Comparison of ENCODE assay signal across 19 cellular contexts in genomic region chr22:37157516-37158289, GRCh38. TPM values are rescaled to one million over a fixed set of nuclear protein-coding genes. Genes with fewer than 3 reads are reported as not detected.
A peak's percentile ranks its signal among the peaks of the same experiment; 100 is the strongest.
DNase-seq lines count a peak whose midpoint lies in the region; TF ChIP-seq lines count a peak whose summit lies in the region.
"Had no signal": no experiment of that assay in that cellular context is flagged by ENCODE, and none has a peak within 500 bp of the region (broad histone marks: within the 10 kb centered on the region; RNA-seq: fewer than 3 reads in every experiment).

No MANE protein-coding gene starts in this region.

- peaks cover 18% of the 10 kb centered on the region for H3K27me3 ChIP-seq in osteoblast (ENCODE audit: insufficient read depth, low read length)

- H3K4me1 Mint-ChIP-seq in HFFc6 (ENCODE audit: low read depth), result peaks cover 21% of the 10 kb centered on the region
- H3K4me1 Mint-ChIP-seq: endodermal cell had no signal

- H3K9me3 ChIP-seq in osteoblast (ENCODE audit: low read depth, low read length), result no peaks in the 10 kb centered on the region

- DNase-seq in activated naive CD4-positive, alpha-beta T cell treated with Interleukin-2 at 50 U/mL for 16 hours, result peak; percentile 19
- no peak for DNase-seq in activated naive CD4-positive, alpha-beta T cell (lab: John Stamatoyannopoulos, UW)
- DNase-seq in HFFc6, result peak; percentile 22
- DNase-seq in amniotic epithelial cell (ENCODE audit: low read depth), result peak; percentile 61
- peak; percentile 84 for DNase-seq in osteoblast (ENCODE audit: insufficient read length, low spot score, missing footprints)
- DNase-seq in cerebellar nuclear complex (lab: John Stamatoyannopoulos, UW), result no peak
- DNase-seq in NAMALWA (ENCODE audit: low spot score), result no peak
- no peak for DNase-seq in erythroblast (lab: John Stamatoyannopoulos, UW)
- DNase-seq: activated CD8-positive, alpha-beta memory T cell treated with anti-CD3 and anti-CD28 coated beads, Interleukin-2, amount 10 ng/mL, durations not matched to agents 7 days and 5 days; activated naive CD4-positive, alpha-beta T cell treated with anti-CD3 and anti-CD28 coated beads for 36 hours; endodermal cell; foreskin melanocyte; left ventricle myocardium superior; NCI-H1417 treated with DMSO at 0.1 percent for 48 hours; NCI-H345; posterior cingulate gyrus; SIG-M5 had no signal

- no peak overlapping the region for H3K4me3 ChIP-seq in osteoblast (ENCODE audit: insufficient read depth, low read length)

- peaks cover 16% of the 10 kb centered on the region for H3K36me3 Mint-ChIP-seq in HFFc6 (ENCODE audit: low read depth)

- H3K9me3 Mint-ChIP-seq in HFFc6, result peaks cover 24% of the 10 kb centered on the region

- no peaks in the 10 kb centered on the region for H3K79me2 ChIP-seq in osteoblast (ENCODE audit: insufficient read depth, low read length)

- peaks cover 26% of the 10 kb centered on the region for H3K27me3 Mint-ChIP-seq in HFFc6 (ENCODE audit: insufficient read depth)
- H3K27me3 Mint-ChIP-seq: activated CD8-positive, alpha-beta memory T cell treated with anti-CD3 and anti-CD28 coated beads, Interleukin-2, amount 10 ng/mL, durations not matched to agents 7 days and 5 days had no signal

- no peak overlapping the region for H2AFZ ChIP-seq in osteoblast (ENCODE audit: low read length)

- H3K36me3 ChIP-seq in osteoblast (ENCODE audit: insufficient read depth, low read length), result no peaks in the 10 kb centered on the region

- TF ChIP-seq POLR2A in erythroblast (IDR thresholded peaks at IDR 0.05; ENCODE audit: low read length), result no peak

- no peak overlapping the region for H3K4me3 Mint-ChIP-seq in HFFc6
- H3K4me3 Mint-ChIP-seq: activated CD8-positive, alpha-beta memory T cell treated with anti-CD3 and anti-CD28 coated beads, Interleukin-2, amount 10 ng/mL, durations not matched to agents 7 days and 5 days; activated naive CD4-positive, alpha-beta T cell treated with anti-CD3 and anti-CD28 coated beads for 36 hours; endodermal cell had no signal

- H4K20me1 ChIP-seq in osteoblast (ENCODE audit: insufficient read depth, low read length), result no peaks in the 10 kb centered on the region

- no peak overlapping the region for H3K4me2 ChIP-seq in osteoblast (ENCODE audit: insufficient read depth, low read length)

- peaks cover 7% of the 10 kb centered on the region for H3K4me1 ChIP-seq in osteoblast (ENCODE audit: insufficient read depth, low read length)

- TF ChIP-seq CTCF in HFFc6 (IDR thresholded peaks at IDR 0.05) (no peak), osteoblast (IDR thresholded peaks at IDR 0.05; ENCODE audit: extremely low read depth, low read depth, low read length) (no peak)

- no peak overlapping the region for H3K27ac ChIP-seq in osteoblast (ENCODE audit: low read depth, low read length)

- H3K27ac Mint-ChIP-seq in HFFc6, result no peak overlapping the region
- H3K27ac Mint-ChIP-seq: activated CD8-positive, alpha-beta memory T cell treated with anti-CD3 and anti-CD28 coated beads, Interleukin-2, amount 10 ng/mL, durations not matched to agents 7 days and 5 days; activated naive CD4-positive, alpha-beta T cell treated with anti-CD3 and anti-CD28 coated beads for 36 hours; endodermal cell had no signal

RNA-seq across cellular contexts. Expression of gene IL2RB, which starts 8.0 kb away (rescaled TPM):
- total RNA-seq in HFFc6 (2021; fragmentation: NEBNext Ultra II Directional; extraction: Animal tissue kit (Norgen Biotek cat#: 25700)), result not detected
- total RNA-seq in osteoblast, result 0.59 TPM in 1 of 2 replicates, not detected in the other
- total RNA-seq: myocyte had no signal

RNA-seq across cellular contexts. Expression of gene C1QTNF6, which starts 30.3 kb away (rescaled TPM):
- 1 to 10 TPM; 3.3 to 5.0 (median 4.0) TPM for total RNA-seq in HFFc6 (2021; fragmentation: NEBNext Ultra II Directional; extraction: Animal tissue kit (Norgen Biotek cat#: 25700))
- 11.9 and 18.3 TPM in 2 replicates for total RNA-seq in osteoblast

RNA-seq across cellular contexts. Expression of gene TMPRSS6, which starts 48.2 kb away (rescaled TPM):
- not detected for total RNA-seq in HFFc6 (2021; fragmentation: NEBNext Ultra II Directional; extraction: Animal tissue kit (Norgen Biotek cat#: 25700))
- not detected in 2 replicates for total RNA-seq in osteoblast
- total RNA-seq: left ventricle myocardium superior, myocyte, subcutaneous adipose tissue had no signal

RNA-seq across cellular contexts. Expression of gene SSTR3, which starts 54.6 kb away (rescaled TPM):
- total RNA-seq in HFFc6 (2021; fragmentation: NEBNext Ultra II Directional; extraction: Animal tissue kit (Norgen Biotek cat#: 25700)), result not detected
- not detected in 2 replicates for total RNA-seq in osteoblast
- total RNA-seq: left ventricle myocardium superior, myocyte, subcutaneous adipose tissue had no signal

Comparison
In these comparisons a context has a peak if more than half of its experiments do, and no peak if none do; other contexts are left out.
1. DNase-seq: peak in activated naive CD4-positive, alpha-beta T cell treated with Interleukin-2 at 50 U/mL for 16 hours (single experiment), HFFc6 (single experiment), amniotic epithelial cell (single experiment) and osteoblast (single experiment); none in activated naive CD4-positive, alpha-beta T cell (0 of 4), cerebellar nuclear complex (0 of 2), NAMALWA (single experiment) and erythroblast (0 of 2).